14 cellular contexts compared by ENCODE assay signal in the genomic region with DNA sequence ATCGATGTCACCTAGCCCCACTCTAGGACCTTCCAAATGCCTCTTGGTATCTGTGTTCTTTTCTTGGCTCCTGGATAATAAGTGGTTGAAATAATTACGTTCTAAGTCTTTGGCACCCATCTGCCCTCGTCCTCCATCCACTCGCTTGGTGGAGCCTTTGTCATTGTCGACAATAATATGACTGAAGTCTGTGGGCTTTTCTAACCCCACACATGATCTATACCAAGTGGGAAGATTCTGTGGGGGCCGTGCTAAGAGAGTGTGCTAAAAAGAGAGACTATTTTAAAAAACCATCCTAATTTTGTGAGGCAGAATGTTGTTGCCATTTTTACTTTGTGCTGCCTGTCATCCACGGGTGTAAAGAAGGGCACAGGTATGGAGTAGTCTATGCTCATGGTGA.
DNase-seq lines count a peak whose midpoint lies in the region; ATAC-seq and TF ChIP-seq lines count a peak whose summit lies in the region.
"Had no signal": no experiment of that assay in that cellular context is flagged by ENCODE, and none has a peak within 500 bp of the region (broad histone marks: within the 10 kb centered on the region; RNA-seq: fewer than 3 reads in every experiment).

No MANE protein-coding gene starts in this region.

- intact Hi-C loops in heart left ventricle (cut with DNase I) = loop anchor here in 3 of 10 donors (10.0 kb wide), 2 partner anchors 160 to 490 kb away; no protein-coding TSS in a partner anchor
- intact Hi-C loops in cardiac septum (cut with DNase I) = no loop called here
- intact Hi-C loops in left ventricle myocardium inferior (cut with micrococcal nuclease) = no loop called here
- intact Hi-C loops in adrenal gland (cut with DNase I) = no loop called here
- intact Hi-C loops in ascending aorta (cut with DNase I) = loop anchor here (2.0 kb wide), 1 partner anchor 26 kb away; no protein-coding TSS in a partner anchor

- H3K4me3 ChIP-seq in heart left ventricle = no peak overlapping the region
- H3K4me3 ChIP-seq in left ventricle myocardium inferior = no peak overlapping the region
- no peak overlapping the region for H3K4me3 ChIP-seq in adrenal gland
- no peak overlapping the region for H3K4me3 ChIP-seq in ascending aorta

- no peaks in the 10 kb centered on the region for H3K27me3 Mint-ChIP-seq in WTC11 (ENCODE audit: low read depth)
- H3K27me3 Mint-ChIP-seq: CD4-positive, CD25-positive, alpha-beta regulatory T cell; CD8-positive, alpha-beta memory T cell had no signal

- CTCF ChIA-PET in WTC11 (lab: Charles Lee) = no interaction called here

- H3K36me3 ChIP-seq in heart left ventricle = no peaks in the 10 kb centered on the region
- no peaks in the 10 kb centered on the region for H3K36me3 ChIP-seq in left ventricle myocardium inferior
- H3K36me3 ChIP-seq in adrenal gland (replicated peaks in 1 of 2) = no peaks in the 10 kb centered on the region
- H3K36me3 ChIP-seq in ascending aorta = no peaks in the 10 kb centered on the region
- H3K36me3 ChIP-seq: BE2C had no signal

- in situ Hi-C loops in KBM-7 (cut with MboI; ENCODE audit: low pct_unique_long_range_greater_than_20kb, low sequenced_read_pairs) = no loop called here

- H3K36me3 Mint-ChIP-seq in WTC11 = peaks cover 17% of the 10 kb centered on the region
- H3K36me3 Mint-ChIP-seq: CD4-positive, CD25-positive, alpha-beta regulatory T cell had no signal

- H3K27ac ChIP-seq in heart left ventricle = peak overlapping the region in 5 of 12 donors; percentile 39 to 75 (median 66)
- peak overlapping the region; percentile 57 for H3K27ac ChIP-seq in left ventricle myocardium inferior (replicated peaks)
- H3K27ac ChIP-seq in adrenal gland = no peak overlapping the region
- no peak overlapping the region for H3K27ac ChIP-seq in ascending aorta

- POLR2A ChIA-PET in WTC11 (lab: Charles Lee) = interaction anchor here (1.2 kb wide), 1 partner anchor 46 kb away, joined by 3 read pairs; no protein-coding TSS in a partner anchor

- H3K27me3 ChIP-seq in heart left ventricle (no peaks in the 10 kb centered on the region), left ventricle myocardium inferior (ENCODE audit: low read depth) (no peaks in the 10 kb centered on the region), adrenal gland (no peaks in the 10 kb centered on the region), ascending aorta (no peaks in the 10 kb centered on the region)
- H3K27me3 ChIP-seq: BE2C had no signal

- TF ChIP-seq POLR2A in heart left ventricle (IDR thresholded peaks at IDR 0.05) = no peak
- no peak for TF ChIP-seq POLR2A in adrenal gland (IDR thresholded peaks at IDR 0.05)

- TF ChIP-seq CTCF in heart left ventricle (IDR thresholded peaks at IDR 0.05) = no peak
- no peak for TF ChIP-seq CTCF in WTC11 (IDR thresholded peaks at IDR 0.05)
- no peak for TF ChIP-seq CTCF in left ventricle myocardium inferior (IDR thresholded peaks at IDR 0.05; ENCODE audit: borderline replicate concordance)
- TF ChIP-seq CTCF in adrenal gland (IDR thresholded peaks at IDR 0.05) = no peak
- TF ChIP-seq CTCF in ascending aorta (IDR thresholded peaks at IDR 0.05) = no peak

- 66 to 68% (median 67%) methylated on average over 7 of the region's 7 CpGs for WGBS in heart left ventricle, 4 donors
- WGBS in adrenal gland, 4 donors = 82 to 85% (median 83%) methylated on average over 7 of the region's 7 CpGs

- peak overlapping the region; percentile 15; the same call in 1 of the 2 replicates for H3K27ac Mint-ChIP-seq in WTC11
- H3K27ac Mint-ChIP-seq: CD4-positive, CD25-positive, alpha-beta regulatory T cell; CD8-positive, alpha-beta memory T cell had no signal

- peaks cover under 1% of the 10 kb centered on the region; the same call in 1 of the 2 replicates for H3K9me3 Mint-ChIP-seq in WTC11

- no peaks in the 10 kb centered on the region for H3K9me3 ChIP-seq in heart left ventricle
- no peaks in the 10 kb centered on the region for H3K9me3 ChIP-seq in left ventricle myocardium inferior (replicated peaks)
- H3K9me3 ChIP-seq in adrenal gland (replicated peaks in 1 of 3) = no peaks in the 10 kb centered on the region
- H3K9me3 ChIP-seq in ascending aorta = no peaks in the 10 kb centered on the region
- H3K9me3 ChIP-seq: BE2C had no signal

- H3K4me1 Mint-ChIP-seq in WTC11 = peaks cover 50% of the 10 kb centered on the region
- H3K4me1 Mint-ChIP-seq: CD4-positive, CD25-positive, alpha-beta regulatory T cell; CD8-positive, alpha-beta memory T cell had no signal

- H3K4me3 Mint-ChIP-seq in WTC11 = no peak overlapping the region
- H3K4me3 Mint-ChIP-seq: CD4-positive, CD25-positive, alpha-beta regulatory T cell; CD8-positive, alpha-beta memory T cell had no signal

- H3K4me1 ChIP-seq in heart left ventricle (peaks cover 0 to 24% (median under 1%) of the 10 kb centered on the region in 12 donors), left ventricle myocardium inferior (peaks cover 21% of the 10 kb centered on the region), adrenal gland (replicated peaks in 1 of 2) (no peaks in the 10 kb centered on the region), ascending aorta (peaks cover 0 to 5% of the 10 kb centered on the region in 2 donors)
- H3K4me1 ChIP-seq: BE2C had no signal

- DNase-seq in heart left ventricle (no peak), cardiac septum (ENCODE audit: low spot score) (no peak), WTC11 (ENCODE audit: low spot score) (no peak), left ventricle myocardium inferior (no peak), KBM-7 (no peak), adrenal gland (no peak), ascending aorta (ENCODE audit: low spot score in 2 of 2) (no peak)
- DNase-seq: BE2C; C1 segment of cervical spinal cord; CD4-positive, CD25-positive, alpha-beta regulatory T cell; CD8-positive, alpha-beta memory T cell; COR-L47; HCEC 1CT; IMR-90 had no signal

- ATAC-seq in heart left ventricle (peak; percentile 33 to 56 (median 44)), WTC11 (no peak)

TF ChIP-seq in WTC11, 78 proteins besides CTCF, POLR2A, EP300 and RAD21:
- TF ChIP-seq JUN (CRISPR knock-in tag; IDR thresholded peaks at IDR 0.05) = no peak
- TF ChIP-seq, protein P1, sequence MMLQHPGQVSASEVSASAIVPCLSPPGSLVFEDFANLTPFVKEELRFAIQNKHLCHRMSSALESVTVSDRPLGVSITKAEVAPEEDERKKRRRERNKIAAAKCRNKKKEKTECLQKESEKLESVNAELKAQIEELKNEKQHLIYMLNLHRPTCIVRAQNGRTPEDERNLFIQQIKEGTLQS (CRISPR knock-in tag; conservative IDR thresholded peaks at IDR 0.05) = no peak
- TF ChIP-seq, protein P2, sequence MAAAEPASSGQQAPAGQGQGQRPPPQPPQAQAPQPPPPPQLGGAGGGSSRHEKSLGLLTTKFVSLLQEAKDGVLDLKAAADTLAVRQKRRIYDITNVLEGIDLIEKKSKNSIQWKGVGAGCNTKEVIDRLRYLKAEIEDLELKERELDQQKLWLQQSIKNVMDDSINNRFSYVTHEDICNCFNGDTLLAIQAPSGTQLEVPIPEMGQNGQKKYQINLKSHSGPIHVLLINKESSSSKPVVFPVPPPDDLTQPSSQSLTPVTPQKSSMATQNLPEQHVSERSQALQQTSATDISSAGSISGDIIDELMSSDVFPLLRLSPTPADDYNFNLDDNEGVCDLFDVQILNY (CRISPR knock-in tag; IDR thresholded peaks at IDR 0.05) = no peak
- TF ChIP-seq SP1 (CRISPR knock-in tag; conservative IDR thresholded peaks at IDR 0.05) = no peak
- TF ChIP-seq, protein P3, sequence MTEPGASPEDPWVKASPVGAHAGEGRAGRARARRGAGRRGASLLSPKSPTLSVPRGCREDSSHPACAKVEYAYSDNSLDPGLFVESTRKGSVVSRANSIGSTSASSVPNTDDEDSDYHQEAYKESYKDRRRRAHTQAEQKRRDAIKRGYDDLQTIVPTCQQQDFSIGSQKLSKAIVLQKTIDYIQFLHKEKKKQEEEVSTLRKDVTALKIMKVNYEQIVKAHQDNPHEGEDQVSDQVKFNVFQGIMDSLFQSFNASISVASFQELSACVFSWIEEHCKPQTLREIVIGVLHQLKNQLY (CRISPR knock-in tag; IDR thresholded peaks at IDR 0.05) = no peak
- TF ChIP-seq ZNF232 (CRISPR knock-in tag; IDR thresholded peaks at IDR 0.05) = no peak
- no peak for TF ChIP-seq ZNF423 (CRISPR knock-in tag; IDR thresholded peaks at IDR 0.05)
- TF ChIP-seq, protein P4, sequence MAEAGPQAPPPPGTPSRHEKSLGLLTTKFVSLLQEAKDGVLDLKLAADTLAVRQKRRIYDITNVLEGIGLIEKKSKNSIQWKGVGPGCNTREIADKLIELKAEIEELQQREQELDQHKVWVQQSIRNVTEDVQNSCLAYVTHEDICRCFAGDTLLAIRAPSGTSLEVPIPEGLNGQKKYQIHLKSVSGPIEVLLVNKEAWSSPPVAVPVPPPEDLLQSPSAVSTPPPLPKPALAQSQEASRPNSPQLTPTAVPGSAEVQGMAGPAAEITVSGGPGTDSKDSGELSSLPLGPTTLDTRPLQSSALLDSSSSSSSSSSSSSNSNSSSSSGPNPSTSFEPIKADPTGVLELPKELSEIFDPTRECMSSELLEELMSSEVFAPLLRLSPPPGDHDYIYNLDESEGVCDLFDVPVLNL (CRISPR knock-in tag; IDR thresholded peaks at IDR 0.05; ENCODE audit: borderline replicate concordance, low read depth) = no peak
